26 cellular contexts compared by ENCODE assay signal in the genomic region with DNA sequence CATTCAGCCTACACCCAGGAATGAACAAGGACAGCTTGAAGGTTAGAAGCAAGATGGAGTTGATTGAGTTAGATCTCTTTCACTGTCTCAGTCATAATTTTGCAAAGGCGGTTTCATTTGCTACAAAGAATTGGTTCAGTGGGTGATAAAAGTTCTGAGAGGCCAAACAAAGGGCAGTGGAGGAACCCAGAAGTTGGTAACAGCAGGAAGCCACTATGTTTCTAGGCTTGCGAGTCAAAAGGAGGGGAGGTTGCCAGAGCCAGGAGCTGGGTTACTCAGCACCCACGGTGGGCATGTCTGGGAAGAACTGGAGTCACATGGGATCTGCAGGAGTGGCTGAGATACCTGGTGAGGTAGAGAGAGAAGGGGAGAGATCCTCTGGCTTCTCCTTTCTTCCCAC.
A peak's percentile ranks its signal among the peaks of the same experiment; 100 is the strongest.
DNase-seq lines count a peak whose midpoint lies in the region; ATAC-seq and TF ChIP-seq lines count a peak whose summit lies in the region.
"Had no signal": no experiment of that assay in that cellular context is flagged by ENCODE, and none has a peak within 500 bp of the region (broad histone marks: within the 10 kb centered on the region; RNA-seq: fewer than 3 reads in every experiment).

No MANE protein-coding gene starts in this region.

- H3K27ac ChIP-seq in HUES48 (ENCODE audit: low read depth, low read length) (peak overlapping the region; percentile 34), OCI-LY7 (ENCODE audit: low read depth, low read length, poor library complexity, severe bottlenecking) (no peak overlapping the region), left lung (no peak overlapping the region)
- H3K27ac ChIP-seq: coronary artery, epithelial cell of prostate, hepatocyte, ovary, SJCRH30, tibial artery had no signal

- H3K79me2 ChIP-seq in OCI-LY7 (ENCODE audit: insufficient read depth, low read depth, low read length): no peaks in the 10 kb centered on the region
- H3K79me2 ChIP-seq: hepatocyte had no signal

- H4K20me1 ChIP-seq in OCI-LY7 (ENCODE audit: insufficient read depth, low read length): no peaks in the 10 kb centered on the region

- intact Hi-C loops in OCI-LY7 (cut with micrococcal nuclease; ENCODE audit: unreplicated experiment): no loop called here
- intact Hi-C loops in left lung (cut with DNase I): no loop called here

- H3K9me3 ChIP-seq in HUES48 (ENCODE audit: control insufficient read depth, insufficient read depth, low read length) (no peaks in the 10 kb centered on the region), OCI-LY7 (ENCODE audit: low read length) (no peaks in the 10 kb centered on the region; the same call in 1 of the 2 replicates), left lung (peaks cover 0 to 28% of the 10 kb centered on the region in 2 donors)
- H3K9me3 ChIP-seq: ovary had no signal

- BruUV-seq in OCI-LY7 (replicated peaks; lab: Mats Ljungman, UMichigan): no TSS peak

- H3K4me3 ChIP-seq in HUES48 (ENCODE audit: low read depth, low read length): no peak overlapping the region
- H3K4me3 ChIP-seq in OCI-LY7 (ENCODE audit: low read depth, low read length, poor library complexity, severe bottlenecking): no peak overlapping the region
- H3K4me3 ChIP-seq in left lung: no peak overlapping the region
- H3K4me3 ChIP-seq: coronary artery, GM12878, hepatocyte, ovary, SJCRH30, tibial artery had no signal

- no peaks in the 10 kb centered on the region for H3K9me2 ChIP-seq in OCI-LY7 (ENCODE audit: insufficient read depth, low read length)

- no peak for DNase-seq in activated T-cell treated with anti-CD3 and anti-CD28 coated beads, Interleukin-2, amount 50 U/mL, for 4 hours
- no peak for DNase-seq in activated T-cell treated with anti-CD3 and anti-CD28 coated beads, Interleukin-2, amount 50 U/mL, for 1 hour
- peak in 1 of 2 donors; percentile 35 for DNase-seq in activated T-cell treated with anti-CD3 and anti-CD28 coated beads, Interleukin-2, amount 50 U/mL, for 72 hours
- no peak for DNase-seq in stimulated activated effector memory CD8-positive, alpha-beta T cell treated with anti-CD3 and anti-CD28 coated beads, Interleukin-12 subunit alpha, Interleukin-12 subunit beta, amount 100 ng/mL, for 72 hours (ENCODE audit: low spot score in 2 of 2)
- DNase-seq in hypothalamus (lab: John Stamatoyannopoulos, UW): no peak
- no peak for DNase-seq in OCI-LY7 (ENCODE audit: low spot score)
- DNase-seq in left lung: no peak
- DNase-seq: activated CD4-positive, CD25-positive, alpha-beta regulatory T cell; CD4-positive, alpha-beta memory T cell; effector CD8-positive, alpha-beta T cell; left cardiac atrium; NCI-H1092; NCI-H1694; NCI-H446 treated with DMSO at 0.1 percent for 48 hours; NCI-H774; ovary; retina; SJCRH30; SW 1271; tibial artery had no signal

- peaks cover 14% of the 10 kb centered on the region for H3K4me1 Mint-ChIP-seq in activated T-cell treated with anti-CD3 and anti-CD28 coated beads, Interleukin-2, amount 50 U/mL, for 4 hours (ENCODE audit: low read depth)
- H3K4me1 Mint-ChIP-seq in activated T-cell treated with anti-CD3 and anti-CD28 coated beads, Interleukin-2, amount 50 U/mL, for 72 hours (ENCODE audit: low read depth): peaks cover 22% of the 10 kb centered on the region
- peaks cover 15% of the 10 kb centered on the region for H3K4me1 Mint-ChIP-seq in stimulated activated effector memory CD8-positive, alpha-beta T cell treated with anti-CD3 and anti-CD28 coated beads, Interleukin-12 subunit alpha, Interleukin-12 subunit beta, amount 100 ng/mL, for 72 hours
- H3K4me1 Mint-ChIP-seq: nephron had no signal

- CTCF ChIA-PET in OCI-LY7 (lab: Charles Lee; ENCODE audit: unreplicated experiment): no interaction called here

- H3K4me2 ChIP-seq in OCI-LY7 (ENCODE audit: low read length): no peak overlapping the region
- H3K4me2 ChIP-seq: hepatocyte had no signal

- H3K27ac Mint-ChIP-seq in activated T-cell treated with anti-CD3 and anti-CD28 coated beads, Interleukin-2, amount 50 U/mL, for 72 hours: peak overlapping the region; percentile 40
- H3K27ac Mint-ChIP-seq in stimulated activated effector memory CD8-positive, alpha-beta T cell treated with anti-CD3 and anti-CD28 coated beads, Interleukin-12 subunit alpha, Interleukin-12 subunit beta, amount 100 ng/mL, for 72 hours: peak overlapping the region; percentile 89
- H3K27ac Mint-ChIP-seq: nephron had no signal

- H3K36me3 ChIP-seq in HUES48 (ENCODE audit: control insufficient read depth, insufficient read depth, low read length) (no peaks in the 10 kb centered on the region), OCI-LY7 (ENCODE audit: insufficient read depth, low read length) (no peaks in the 10 kb centered on the region), left lung (no peaks in the 10 kb centered on the region)
- H3K36me3 ChIP-seq: ovary, SJCRH30, tibial artery had no signal

- peaks cover 17% of the 10 kb centered on the region for H3K9me3 Mint-ChIP-seq in activated T-cell treated with anti-CD3 and anti-CD28 coated beads, Interleukin-2, amount 50 U/mL, for 4 hours
- H3K9me3 Mint-ChIP-seq in activated T-cell treated with anti-CD3 and anti-CD28 coated beads, Interleukin-2, amount 50 U/mL, for 72 hours: peaks cover 10 to 12% of the 10 kb centered on the region in 2 donors
- H3K9me3 Mint-ChIP-seq in stimulated activated effector memory CD8-positive, alpha-beta T cell treated with anti-CD3 and anti-CD28 coated beads, Interleukin-12 subunit alpha, Interleukin-12 subunit beta, amount 100 ng/mL, for 72 hours: no peaks in the 10 kb centered on the region

- no peak overlapping the region for H3K4me3 Mint-ChIP-seq in activated T-cell treated with anti-CD3 and anti-CD28 coated beads, Interleukin-2, amount 50 U/mL, for 4 hours
- H3K4me3 Mint-ChIP-seq in activated T-cell treated with anti-CD3 and anti-CD28 coated beads, Interleukin-2, amount 50 U/mL, for 72 hours: peak overlapping the region; percentile 26 to 52
- peak overlapping the region; percentile 45 for H3K4me3 Mint-ChIP-seq in stimulated activated effector memory CD8-positive, alpha-beta T cell treated with anti-CD3 and anti-CD28 coated beads, Interleukin-12 subunit alpha, Interleukin-12 subunit beta, amount 100 ng/mL, for 72 hours
- H3K4me3 Mint-ChIP-seq: CD4-positive, alpha-beta memory T cell; nephron had no signal

- no peak overlapping the region for H3K9ac ChIP-seq in HUES48 (ENCODE audit: low read depth, low read length)

- ATAC-seq in activated T-cell treated with anti-CD3 and anti-CD28 coated beads, Interleukin-2, amount 50 U/mL, for 4 hours: peak; percentile 41 to 51
- ATAC-seq in activated T-cell treated with anti-CD3 and anti-CD28 coated beads, Interleukin-2, amount 50 U/mL, for 72 hours (replicated peaks in 1 of 2): peak; percentile 46 to 58
- ATAC-seq in stimulated activated effector memory CD8-positive, alpha-beta T cell treated with anti-CD3 and anti-CD28 coated beads, Interleukin-12 subunit alpha, Interleukin-12 subunit beta, amount 100 ng/mL, for 72 hours: peak; percentile 76
- no peak for ATAC-seq in left lung
- ATAC-seq: GM12878 had no signal

- no peaks in the 10 kb centered on the region for H3K27me3 ChIP-seq in HUES48 (ENCODE audit: control insufficient read depth, insufficient read depth, low read length)
- no peaks in the 10 kb centered on the region for H3K27me3 ChIP-seq in left lung
- H3K27me3 ChIP-seq: hepatocyte, ovary, SJCRH30, tibial artery had no signal

- TF ChIP-seq CTCF in OCI-LY7 (conservative IDR thresholded peaks at IDR 0.05; ENCODE audit: low read length) (no peak), left lung (IDR thresholded peaks at IDR 0.05) (no peak)

- no peaks in the 10 kb centered on the region for H3K27me3 Mint-ChIP-seq in activated T-cell treated with anti-CD3 and anti-CD28 coated beads, Interleukin-2, amount 50 U/mL, for 4 hours (ENCODE audit: low read depth)
- H3K27me3 Mint-ChIP-seq in activated T-cell treated with anti-CD3 and anti-CD28 coated beads, Interleukin-2, amount 50 U/mL, for 72 hours (ENCODE audit: low read depth): no peaks in the 10 kb centered on the region
- H3K27me3 Mint-ChIP-seq: CD4-positive, alpha-beta memory T cell had no signal

- no peak overlapping the region for H2AFZ ChIP-seq in OCI-LY7 (ENCODE audit: low read length)
- H2AFZ ChIP-seq: hepatocyte had no signal

- H3K4me1 ChIP-seq in HUES48 (ENCODE audit: control insufficient read depth, insufficient read depth, low read length): no peaks in the 10 kb centered on the region
- no peaks in the 10 kb centered on the region for H3K4me1 ChIP-seq in OCI-LY7 (ENCODE audit: insufficient read depth, low read length, poor library complexity, severe bottlenecking)
- no peaks in the 10 kb centered on the region for H3K4me1 ChIP-seq in left lung
- H3K4me1 ChIP-seq: SJCRH30 had no signal

- peaks cover 4% of the 10 kb centered on the region for H3K36me3 Mint-ChIP-seq in activated T-cell treated with anti-CD3 and anti-CD28 coated beads, Interleukin-2, amount 50 U/mL, for 4 hours (ENCODE audit: insufficient read depth)
- H3K36me3 Mint-ChIP-seq in activated T-cell treated with anti-CD3 and anti-CD28 coated beads, Interleukin-2, amount 50 U/mL, for 72 hours (ENCODE audit: insufficient read depth in 2 of 2): peaks cover 22 to 28% of the 10 kb centered on the region in 2 donors
- H3K36me3 Mint-ChIP-seq in stimulated activated effector memory CD8-positive, alpha-beta T cell treated with anti-CD3 and anti-CD28 coated beads, Interleukin-12 subunit alpha, Interleukin-12 subunit beta, amount 100 ng/mL, for 72 hours: peaks cover 4% of the 10 kb centered on the region

- POLR2A ChIA-PET in OCI-LY7 (lab: Charles Lee): interaction anchor here (0.6 to 1.3 kb wide), 2 partner anchors 8 to 57 kb away, joined by 3 read pairs; no protein-coding TSS in a partner anchor
